Comparison of ENCODE assay signal across 17 cellular contexts in genomic region chr6:30893001-30893591, GRCh38. TPM values are rescaled to one million over a fixed set of nuclear protein-coding genes. Genes with fewer than 3 reads are reported as not detected.
A peak's percentile ranks its signal among the peaks of the same experiment; 100 is the strongest.
DNase-seq lines count a peak whose midpoint lies in the region; ATAC-seq and TF ChIP-seq lines count a peak whose summit lies in the region.
"Had no signal": no experiment of that assay in that cellular context is flagged by ENCODE, and none has a peak within 500 bp of the region (broad histone marks: within the 10 kb centered on the region; RNA-seq: fewer than 3 reads in every experiment).

No MANE protein-coding gene starts in this region.

- WGBS in H9 (ENCODE audit: extremely low coverage, insufficient read length, low lambda C conversion rate), result no CpG with 5 or more reads among the region's 16 CpGs

- H3K4me3 ChIP-seq in naive thymus-derived CD4-positive, alpha-beta T cell (ENCODE audit: low read length), result no peak overlapping the region
- H3K4me3 ChIP-seq: gastrocnemius medialis, SJCRH30 had no signal

- H3K14ac ChIP-seq in H9 (ENCODE audit: insufficient read depth, low read length), result no peak overlapping the region

- no peak overlapping the region for H3K56ac ChIP-seq in H9 (ENCODE audit: insufficient read length, low read depth, low read length)

- H3K18ac ChIP-seq in H9 (ENCODE audit: insufficient read length, low read depth, low read length), result no peak overlapping the region

- no peak overlapping the region for H2BK5ac ChIP-seq in H9 (ENCODE audit: insufficient read length, low read length)

- H2BK12ac ChIP-seq in H9 (ENCODE audit: insufficient read length, low read depth, low read length), result no peak overlapping the region

- no peak overlapping the region for H2BK120ac ChIP-seq in H9 (ENCODE audit: low read depth, low read length, poor library complexity, severe bottlenecking)

- no peak overlapping the region for H4K91ac ChIP-seq in H9 (ENCODE audit: insufficient read length, low read depth, low read length)

- H4K20me1 ChIP-seq in H9 (ENCODE audit: control insufficient read depth, insufficient read depth, insufficient read length), result no peaks in the 10 kb centered on the region

- peak; percentile 70 for TF ChIP-seq CTCF in H9 (conservative IDR thresholded peaks at IDR 0.05)

- H3K36me3 ChIP-seq in naive thymus-derived CD4-positive, alpha-beta T cell (ENCODE audit: control insufficient read depth in 2 of 3, insufficient read depth in 3 of 3, low read length in 3 of 3), result peaks cover 0 to 67% (median 5%) of the 10 kb centered on the region in 3 experiments

- POLR2A ChIA-PET in naive thymus-derived CD4-positive, alpha-beta T cell (lab: Charles Lee), result no interaction called here

- H2BK15ac ChIP-seq in H9 (ENCODE audit: low read depth, low read length), result no peak overlapping the region

- no peak for ATAC-seq in naive thymus-derived CD4-positive, alpha-beta T cell
- ATAC-seq in GM21526 (IDR thresholded peaks at IDR 0.05; ENCODE audit: low FRiP score, unreplicated experiment), result no peak
- ATAC-seq: gastrocnemius medialis had no signal

- H3K27me3 Mint-ChIP-seq in H9 (ENCODE audit: low read depth), result no peaks in the 10 kb centered on the region
- no peaks in the 10 kb centered on the region for H3K27me3 Mint-ChIP-seq in naive thymus-derived CD4-positive, alpha-beta T cell

- H2AFZ ChIP-seq in H9 (ENCODE audit: low read length), result no peak overlapping the region

- CTCF ChIA-PET in naive thymus-derived CD4-positive, alpha-beta T cell (lab: Charles Lee), result no interaction called here

- no peak overlapping the region for H3K9ac ChIP-seq in H9 (ENCODE audit: extremely low read depth, insufficient read length, low read length)

- no peaks in the 10 kb centered on the region for H3K23me2 ChIP-seq in H9 (ENCODE audit: insufficient read length, low read depth, low read length, poor library complexity, severe bottlenecking)

- peaks cover 7% of the 10 kb centered on the region for H3K79me1 ChIP-seq in H9 (ENCODE audit: insufficient read depth, low read depth, low read length, poor library complexity, severe bottlenecking)

- H3K23ac ChIP-seq in H9 (ENCODE audit: insufficient read length, low read depth, low read length), result no peak overlapping the region

- no peak overlapping the region for H3K4me2 ChIP-seq in H9 (ENCODE audit: insufficient read depth, insufficient read length, low read length)

- no peaks in the 10 kb centered on the region for H3K4me1 ChIP-seq in H9 (ENCODE audit: insufficient read depth, low read length)
- no peaks in the 10 kb centered on the region for H3K4me1 ChIP-seq in naive thymus-derived CD4-positive, alpha-beta T cell (ENCODE audit: control insufficient read depth in 2 of 2, insufficient read depth in 2 of 2, low read length in 2 of 2)

- no peaks in the 10 kb centered on the region for H3K9me3 ChIP-seq in H9 (ENCODE audit: control insufficient read depth, low read depth, low read length)
- no peaks in the 10 kb centered on the region for H3K9me3 ChIP-seq in naive thymus-derived CD4-positive, alpha-beta T cell (ENCODE audit: control insufficient read depth in 2 of 3, low read length in 3 of 3)
- H3K9me3 ChIP-seq: gastrocnemius medialis, SJCRH30 had no signal

- no peak overlapping the region for H3K4me3 Mint-ChIP-seq in H9
- no peak overlapping the region for H3K4me3 Mint-ChIP-seq in naive thymus-derived CD4-positive, alpha-beta T cell
- H3K4me3 Mint-ChIP-seq: immature natural killer cell had no signal

- H3K9me3 Mint-ChIP-seq in H9, result no peaks in the 10 kb centered on the region
- H3K9me3 Mint-ChIP-seq in naive thymus-derived CD4-positive, alpha-beta T cell, result no peaks in the 10 kb centered on the region
- H3K9me3 Mint-ChIP-seq: activated T-helper 2 cell treated with anti-CD3 and anti-CD28 coated beads, Interferon-gamma antibody, Interleukin-2, Interleukin-4, amounts not matched to agents 10 μg/mL and 5 μg/mL and 100 μg/mL, durations not matched to agents 14 hours and 24 hours and 36 hours; immature natural killer cell had no signal

- H2BK20ac ChIP-seq in H9 (ENCODE audit: low read depth, low read length, poor library complexity, severe bottlenecking), result no peak overlapping the region

- no peak overlapping the region for H4K8ac ChIP-seq in H9 (replicated peaks; ENCODE audit: insufficient read length, low read depth, low read length)

- intact Hi-C loops in naive thymus-derived CD4-positive, alpha-beta T cell (cut with micrococcal nuclease), result no loop called here

- H4K5ac ChIP-seq in H9 (ENCODE audit: insufficient read length, low read depth, low read length), result no peak overlapping the region

- peak overlapping the region in 2 of 3 experiments; percentile 16 to 41; a peak in 4 of 7 replicates for H3K27ac Mint-ChIP-seq in H9
- peak overlapping the region in 1 of 9 donors; percentile 12 for H3K27ac Mint-ChIP-seq in naive thymus-derived CD4-positive, alpha-beta T cell
- H3K27ac Mint-ChIP-seq: activated T-helper 2 cell treated with anti-CD3 and anti-CD28 coated beads, Interferon-gamma antibody, Interleukin-2, Interleukin-4, amounts not matched to agents 10 μg/mL and 5 μg/mL and 100 μg/mL, durations not matched to agents 14 hours and 24 hours and 36 hours; immature natural killer cell had no signal

- H3K27ac ChIP-seq in H9 (ENCODE audit: insufficient read length, low read depth, low read length) (no peak overlapping the region), angular gyrus (ENCODE audit: low read depth, low read length) (peak overlapping the region; percentile 36), substantia nigra (ENCODE audit: low read depth, low read length, poor library complexity, severe bottlenecking) (peak overlapping the region; percentile 99)
- H3K27ac ChIP-seq in naive thymus-derived CD4-positive, alpha-beta T cell (ENCODE audit: low read depth, low read length), result no peak overlapping the region
- H3K27ac ChIP-seq: gastrocnemius medialis, SJCRH30 had no signal

- H3K27me3 ChIP-seq in H9 (ENCODE audit: insufficient read depth, low read length), result no peaks in the 10 kb centered on the region
- no peaks in the 10 kb centered on the region for H3K27me3 ChIP-seq in naive thymus-derived CD4-positive, alpha-beta T cell (ENCODE audit: control insufficient read depth in 2 of 2, insufficient read depth in 2 of 2, low read length in 2 of 2)
- H3K27me3 ChIP-seq: gastrocnemius medialis, SJCRH30 had no signal

- H3K4ac ChIP-seq in H9 (ENCODE audit: low read depth, low read length), result no peak overlapping the region

- H2AK5ac ChIP-seq in H9 (ENCODE audit: insufficient read length, low read length), result no peak overlapping the region

- peaks cover 2% of the 10 kb centered on the region; the same call in 1 of the 2 replicates for H3K79me2 ChIP-seq in H9 (ENCODE audit: insufficient read depth, low read length)

- H3K36me3 Mint-ChIP-seq in H9 (ENCODE audit: insufficient read depth in 1 of 3, low read depth in 3 of 3), result peaks cover 48 to 92% (median 86%) of the 10 kb centered on the region in 3 experiments
- H3K36me3 Mint-ChIP-seq in naive thymus-derived CD4-positive, alpha-beta T cell, result peaks cover 2 to 38% (median 13%) of the 10 kb centered on the region in 5 donors

- H3T11ph ChIP-seq in H9 (ENCODE audit: low read length), result no peak overlapping the region

- H3K4me1 Mint-ChIP-seq in H9, result peaks cover 26 to 31% of the 10 kb centered on the region in 2 experiments
- peaks cover 0 to 6% (median 4%) of the 10 kb centered on the region in 7 donors for H3K4me1 Mint-ChIP-seq in naive thymus-derived CD4-positive, alpha-beta T cell
- H3K4me1 Mint-ChIP-seq: immature natural killer cell had no signal

- no peak for DNase-seq in H9
- DNase-seq in iPS-NIHi7 (ENCODE audit: extremely low spot score), result peak; percentile 45
- DNase-seq in substantia nigra (lab: John Stamatoyannopoulos, UW), result no peak
- no peak for DNase-seq in naive thymus-derived CD4-positive, alpha-beta T cell
- no peak for DNase-seq in stimulated activated CD4-positive, alpha-beta T cell treated with anti-CD3 and anti-CD28 coated beads, Interleukin-2, amount 100 ng/mL, for 48 hours
- DNase-seq: anterior cingulate cortex; effector CD4-positive, alpha-beta T cell; gastrocnemius medialis; GF-D8; immature natural killer cell; NCI-H1105 treated with DMSO at 0.1 percent for 48 hours; SJCRH30; stimulated activated CD4-positive, alpha-beta T cell treated with anti-CD3 and anti-CD28 coated beads, Interleukin-12 subunit alpha, Interleukin-12 subunit beta, amount 100 ng/mL, for 4 hours had no signal

RNA-seq across cellular contexts. Expression of gene DDR1, which starts 8.8 kb away (rescaled TPM):
- total RNA-seq in H9 (2021), result 254 and 258 TPM in 2 replicates
- 10 to 100 TPM; 13.7 to 23.8 (median 18.6) TPM for total RNA-seq in naive thymus-derived CD4-positive, alpha-beta T cell
- 1 to 10 TPM; 1.8 to 8.6 TPM for polyA plus RNA-seq in naive thymus-derived CD4-positive, alpha-beta T cell

RNA-seq across cellular contexts. Expression of gene GTF2H4, which starts 14.9 kb away (rescaled TPM):
- 58.2 and 60.8 TPM in 2 replicates for total RNA-seq in H9 (2021)
- total RNA-seq in naive thymus-derived CD4-positive, alpha-beta T cell, result 10 to 100 TPM; 18.8 to 42.3 (median 32.2) TPM
- polyA plus RNA-seq in naive thymus-derived CD4-positive, alpha-beta T cell, result 10 to 100 TPM in 1 of 2 donors, 1 to 10 TPM in 1; 8.0 to 12.1 TPM

RNA-seq across cellular contexts. Expression of gene VARS2, which starts 20.9 kb away (rescaled TPM):
- 61.9 and 68.2 TPM in 2 replicates for total RNA-seq in H9 (2021)
- 10 to 100 TPM; 22.2 to 47.3 (median 37.9) TPM for total RNA-seq in naive thymus-derived CD4-positive, alpha-beta T cell
- polyA plus RNA-seq in naive thymus-derived CD4-positive, alpha-beta T cell, result 10 to 100 TPM; 17.1 to 18.9 TPM

RNA-seq across cellular contexts. Expression of gene SFTA2, which starts 38.9 kb away (rescaled TPM):
- not detected in 2 replicates for total RNA-seq in H9 (2021)
- not detected for total RNA-seq in naive thymus-derived CD4-positive, alpha-beta T cell
- polyA plus RNA-seq in naive thymus-derived CD4-positive, alpha-beta T cell, result under 1 TPM in 1 of 2 donors, not detected in 1; 0.34 TPM
- total RNA-seq: activated T-helper 2 cell treated with anti-CD3 and anti-CD28 coated beads, Interferon-gamma antibody, Interleukin-2, Interleukin-4, amounts not matched to agents 10 μg/mL and 5 μg/mL and 100 μg/mL, durations not matched to agents 14 hours and 24 hours and 36 hours; gastrocnemius medialis; osteocyte; SJCRH30 had no signal
- polyA plus RNA-seq: immature natural killer cell had no signal

RNA-seq across cellular contexts. Expression of gene MUCL3, which starts 47.7 kb away (rescaled TPM):
- 0.15 and 0.20 TPM in 2 replicates for total RNA-seq in H9 (2021)
- total RNA-seq in naive thymus-derived CD4-positive, alpha-beta T cell, result not detected
- polyA plus RNA-seq in naive thymus-derived CD4-positive, alpha-beta T cell, result not detected
- total RNA-seq: activated T-helper 2 cell treated with anti-CD3 and anti-CD28 coated beads, Interferon-gamma antibody, Interleukin-2, Interleukin-4, amounts not matched to agents 10 μg/mL and 5 μg/mL and 100 μg/mL, durations not matched to agents 14 hours and 24 hours and 36 hours; gastrocnemius medialis; osteocyte; SJCRH30 had no signal
- polyA plus RNA-seq: immature natural killer cell had no signal

Comparison
In these comparisons a context has a peak if more than half of its experiments do, and no peak if none do; other contexts are left out.
1. H3K27ac ChIP-seq: peak in angular gyrus (single experiment) and substantia nigra (single experiment); none in H9 (single experiment) and naive thymus-derived CD4-positive, alpha-beta T cell (single experiment).
2. RNA of gene DDR1, which starts 8.8 kb away (total RNA-seq): 254 to 258 TPM in H9; 13.7 to 23.8 TPM in naive thymus-derived CD4-positive, alpha-beta T cell; every median in the first group is over 10 times any median in the second.